8 cellular contexts compared by ENCODE assay signal in the genomic region with DNA sequence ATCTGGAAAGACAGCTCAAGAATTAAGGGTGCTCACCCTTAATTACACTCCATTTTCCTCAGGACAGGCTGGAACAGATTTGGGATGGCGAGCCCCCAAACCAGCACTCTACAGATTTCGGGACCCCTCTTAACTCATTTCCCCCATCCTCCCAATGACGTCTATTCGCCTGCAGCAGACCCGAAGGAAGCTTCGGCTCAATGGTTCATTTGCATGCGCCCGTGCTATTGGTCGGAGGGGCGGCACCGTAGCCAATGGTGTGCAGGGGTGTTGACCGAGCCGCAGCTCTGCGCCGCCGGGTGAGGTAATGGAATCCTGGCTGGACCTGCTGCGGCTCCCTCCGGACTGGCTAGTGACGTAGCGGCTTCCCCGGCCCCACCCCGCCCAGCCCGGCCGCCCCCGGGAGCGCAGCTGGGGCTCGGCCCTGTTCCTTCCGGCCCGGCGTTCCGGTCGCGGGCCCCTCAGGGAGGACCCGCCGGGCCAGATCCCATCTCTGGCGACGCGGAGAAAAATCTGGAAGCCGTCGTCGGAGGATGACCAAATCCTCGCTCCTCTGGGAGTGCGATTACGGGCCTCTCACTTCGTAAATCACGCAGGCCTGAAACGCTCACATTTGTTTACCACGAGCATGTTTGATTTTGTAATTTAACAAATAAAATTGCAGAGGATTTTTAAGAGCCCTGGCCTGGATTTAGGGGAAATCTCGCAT. TPM values are rescaled to one million over a fixed set of nuclear protein-coding genes. Genes with fewer than 3 reads are reported as not detected.
DNase-seq lines count a peak whose midpoint lies in the region; ATAC-seq and TF ChIP-seq lines count a peak whose summit lies in the region.

No MANE protein-coding gene starts in this region.

- H3K4me3 ChIP-seq in left ventricle myocardium inferior (peak overlapping the region; percentile 54), psoas muscle (peak overlapping the region; percentile 60), uterus (peak overlapping the region; percentile 35 to 42)

- no peaks in the 10 kb centered on the region for H3K27me3 ChIP-seq in left ventricle myocardium inferior (ENCODE audit: low read depth)
- H3K27me3 ChIP-seq in psoas muscle (ENCODE audit: insufficient read depth in 3 of 3, low read length in 2 of 3) = no peaks in the 10 kb centered on the region
- no peaks in the 10 kb centered on the region for H3K27me3 ChIP-seq in uterus

- peak; percentile 97 for DNase-seq in GM13977 (ENCODE audit: low spot score)
- peak; percentile 96 for DNase-seq in NCI-H146 treated with DMSO at 0.1 percent for 48 hours (lab: John Stamatoyannopoulos, UW; ENCODE audit: unreplicated experiment)
- peak; percentile 84 to 90 (median 89) for DNase-seq in T-helper 1 cell
- DNase-seq in amniotic stem cell (lab: John Stamatoyannopoulos, UW) = peak; percentile 97
- DNase-seq in left ventricle myocardium inferior = peak; percentile 98
- peak; percentile 98 to 99 for DNase-seq in psoas muscle
- DNase-seq in uterus = peak; percentile 97 to 99

- intact Hi-C loops in left ventricle myocardium inferior (cut with micrococcal nuclease) (no loop called here), psoas muscle (cut with DNase I) (no loop called here), uterus (cut with DNase I; ENCODE audit: low total_unique reads) (no loop called here)

- H3K9me3 ChIP-seq in left ventricle myocardium inferior (replicated peaks) (no peaks in the 10 kb centered on the region), psoas muscle (no peaks in the 10 kb centered on the region), uterus (no peaks in the 10 kb centered on the region)

- 1% methylated on average over 48 to 49 of the region's 49 CpGs for WGBS in psoas muscle, 3 donors

- in situ Hi-C loops in GM13977 (cut with MboI; ENCODE audit: low pct_unique_long_range_greater_than_20kb, low sequenced_read_pairs, unreplicated experiment) = loop anchor here (10.0 kb wide), 1 partner anchor 52 kb away; no protein-coding TSS in a partner anchor

- H3K27ac ChIP-seq in left ventricle myocardium inferior (replicated peaks) (peak overlapping the region; percentile 93), psoas muscle (peak overlapping the region; percentile 93), uterus (peak overlapping the region; percentile 96 to 98)

- TF ChIP-seq POLR2A in uterus (IDR thresholded peaks at IDR 0.05) = peak; percentile 87 to 92

- H3K36me3 ChIP-seq in left ventricle myocardium inferior = no peaks in the 10 kb centered on the region
- no peaks in the 10 kb centered on the region for H3K36me3 ChIP-seq in psoas muscle (ENCODE audit: insufficient read depth in 1 of 2, low read depth in 1 of 2)
- no peaks in the 10 kb centered on the region for H3K36me3 ChIP-seq in uterus

- no peak for TF ChIP-seq CTCF in GM13977 (IDR thresholded peaks at IDR 0.05; ENCODE audit: extremely low read depth, insufficient read depth, missing control alignments)
- TF ChIP-seq CTCF in left ventricle myocardium inferior (IDR thresholded peaks at IDR 0.05; ENCODE audit: borderline replicate concordance) = no peak
- no peak for TF ChIP-seq CTCF in psoas muscle (IDR thresholded peaks at IDR 0.05)
- no peak for TF ChIP-seq CTCF in uterus (IDR thresholded peaks at IDR 0.05)

- ATAC-seq in HG02870 (IDR thresholded peaks at IDR 0.05; ENCODE audit: unreplicated experiment) = peak; percentile 92
- peak; percentile 92 to 96 (median 92) for ATAC-seq in psoas muscle

- H3K4me1 ChIP-seq in left ventricle myocardium inferior (peaks cover 73% of the 10 kb centered on the region), psoas muscle (peaks cover 45% of the 10 kb centered on the region), uterus (peaks cover 12 to 13% of the 10 kb centered on the region in 2 donors)

RNA-seq across cellular contexts. Expression of a gene that starts 18.3 kb away (rescaled TPM):
- 55.5 TPM for total RNA-seq in left ventricle myocardium inferior
- total RNA-seq in psoas muscle = 10 to 100 TPM; 17.5 to 92.8 (median 56.9) TPM
- 10 to 100 TPM; 35.5 to 74.0 (median 50.2) TPM for polyA plus RNA-seq in psoas muscle
- 100 to 1,000 TPM in 3 of 4 donors, 10 to 100 TPM in 1; 31.7 to 297 (median 135) TPM for total RNA-seq in uterus

RNA-seq across cellular contexts. Expression of a gene that starts 26.2 kb away (rescaled TPM):
- total RNA-seq in left ventricle myocardium inferior (20.0 TPM), psoas muscle (10 to 100 TPM in 3 of 4 donors, 1 to 10 TPM in 1; 8.0 to 12.8 (median 11.5) TPM), uterus (100 to 1,000 TPM in 1 of 4 donors, 10 to 100 TPM in 2, 1 to 10 TPM in 1; 6.4 to 153 (median 42.1) TPM)
- polyA plus RNA-seq in psoas muscle = 1 to 10 TPM; 5.5 to 9.6 (median 6.8) TPM

RNA-seq across cellular contexts. Expression of a gene that starts 36.8 kb away (rescaled TPM):
- total RNA-seq in left ventricle myocardium inferior (23.8 TPM), psoas muscle (10 to 100 TPM; 25.1 to 35.3 (median 26.5) TPM), uterus (10 to 100 TPM; 28.3 to 42.1 (median 37.2) TPM)
- 100 to 1,000 TPM in 1 of 3 donors, 10 to 100 TPM in 2; 39.5 to 154 (median 90.0) TPM for polyA plus RNA-seq in psoas muscle

RNA-seq across cellular contexts. Expression of a gene that starts 46.6 kb away (rescaled TPM):
- total RNA-seq in left ventricle myocardium inferior (0.30 TPM), psoas muscle (under 1 TPM in 2 of 4 donors, not detected in 2; 0.16 to 0.32 TPM), uterus (not detected)
- polyA plus RNA-seq in psoas muscle = under 1 TPM in 1 of 3 donors, not detected in 2; 0.20 TPM

Comparison
In these comparisons a context has a peak if more than half of its experiments do, and no peak if none do; other contexts are left out.
1. Peak in every context shown above with its lines: DNase-seq, ATAC-seq, H3K4me3 ChIP-seq and H3K27ac ChIP-seq.